In the genomic region with DNA sequence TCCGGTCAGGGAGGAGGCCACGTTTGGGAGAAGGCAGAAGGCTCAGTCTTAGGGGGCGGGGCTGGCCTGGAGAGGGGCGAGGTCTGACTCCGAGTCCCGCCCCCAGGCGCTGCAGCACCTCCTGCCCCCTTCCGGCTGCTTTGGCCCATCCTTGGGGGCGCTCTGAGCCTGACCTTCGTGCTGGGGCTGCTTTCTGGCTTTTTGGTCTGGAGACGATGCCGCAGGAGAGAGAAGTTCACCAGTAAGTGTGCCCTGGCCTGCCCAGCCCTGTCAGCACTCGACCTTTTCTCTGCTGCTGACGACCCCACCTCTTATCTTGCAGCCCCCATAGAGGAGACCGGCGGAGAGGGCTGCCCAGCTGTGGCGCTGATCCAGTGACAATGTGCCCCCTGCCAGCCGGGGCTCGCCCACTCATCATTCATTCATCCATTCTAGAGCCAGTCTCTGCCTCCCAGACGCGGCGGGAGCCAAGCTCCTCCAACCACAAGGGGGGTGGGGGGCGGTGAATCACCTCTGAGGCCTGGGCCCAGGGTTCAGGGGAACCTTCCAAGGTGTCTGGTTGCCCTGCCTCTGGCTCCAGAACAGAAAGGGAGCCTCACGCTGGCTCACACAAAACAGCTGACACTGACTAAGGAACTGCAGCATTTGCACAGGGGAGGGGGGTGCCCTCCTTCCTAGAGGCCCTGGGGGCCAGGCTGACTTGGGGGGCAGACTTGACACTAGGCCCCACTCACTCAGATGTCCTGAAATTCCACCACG, we compare ENCODE assay signal across 1 cellular context.
A peak's percentile ranks its signal among the peaks of the same experiment; 100 is the strongest.
TF ChIP-seq lines count a peak whose summit lies in the region.

No MANE protein-coding gene starts in this region.

TF ChIP-seq in SK-N-SH, 30 proteins besides CTCF, POLR2A, EP300 and RAD21 (continued from another document):
- 0 out of 2 replicates have a peak, but pooled peaks have one; percentile 10 for TF ChIP-seq POLR2AphosphoS5 (IDR thresholded peaks at IDR 0.05; ENCODE audit: low read depth, low read length)
- no peak for TF ChIP-seq ELF1 (IDR thresholded peaks at IDR 0.05)
- TF ChIP-seq RCOR1 (IDR thresholded peaks at IDR 0.05; ENCODE audit: low read length), result no peak
- TF ChIP-seq TCF12 (IDR thresholded peaks at IDR 0.05), result peak; percentile 82
- TF ChIP-seq FOSL2 (IDR thresholded peaks at IDR 0.05; ENCODE audit: borderline replicate concordance, low read depth), result peak; percentile 95
- no peak for TF ChIP-seq EZH2phosphoT487 (IDR thresholded peaks at IDR 0.05; ENCODE audit: borderline replicate concordance, low read depth)
- TF ChIP-seq, protein P1, sequence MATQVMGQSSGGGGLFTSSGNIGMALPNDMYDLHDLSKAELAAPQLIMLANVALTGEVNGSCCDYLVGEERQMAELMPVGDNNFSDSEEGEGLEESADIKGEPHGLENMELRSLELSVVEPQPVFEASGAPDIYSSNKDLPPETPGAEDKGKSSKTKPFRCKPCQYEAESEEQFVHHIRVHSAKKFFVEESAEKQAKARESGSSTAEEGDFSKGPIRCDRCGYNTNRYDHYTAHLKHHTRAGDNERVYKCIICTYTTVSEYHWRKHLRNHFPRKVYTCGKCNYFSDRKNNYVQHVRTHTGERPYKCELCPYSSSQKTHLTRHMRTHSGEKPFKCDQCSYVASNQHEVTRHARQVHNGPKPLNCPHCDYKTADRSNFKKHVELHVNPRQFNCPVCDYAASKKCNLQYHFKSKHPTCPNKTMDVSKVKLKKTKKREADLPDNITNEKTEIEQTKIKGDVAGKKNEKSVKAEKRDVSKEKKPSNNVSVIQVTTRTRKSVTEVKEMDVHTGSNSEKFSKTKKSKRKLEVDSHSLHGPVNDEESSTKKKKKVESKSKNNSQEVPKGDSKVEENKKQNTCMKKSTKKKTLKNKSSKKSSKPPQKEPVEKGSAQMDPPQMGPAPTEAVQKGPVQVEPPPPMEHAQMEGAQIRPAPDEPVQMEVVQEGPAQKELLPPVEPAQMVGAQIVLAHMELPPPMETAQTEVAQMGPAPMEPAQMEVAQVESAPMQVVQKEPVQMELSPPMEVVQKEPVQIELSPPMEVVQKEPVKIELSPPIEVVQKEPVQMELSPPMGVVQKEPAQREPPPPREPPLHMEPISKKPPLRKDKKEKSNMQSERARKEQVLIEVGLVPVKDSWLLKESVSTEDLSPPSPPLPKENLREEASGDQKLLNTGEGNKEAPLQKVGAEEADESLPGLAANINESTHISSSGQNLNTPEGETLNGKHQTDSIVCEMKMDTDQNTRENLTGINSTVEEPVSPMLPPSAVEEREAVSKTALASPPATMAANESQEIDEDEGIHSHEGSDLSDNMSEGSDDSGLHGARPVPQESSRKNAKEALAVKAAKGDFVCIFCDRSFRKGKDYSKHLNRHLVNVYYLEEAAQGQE (IDR thresholded peaks at IDR 0.05; ENCODE audit: low read depth, low read length), result no peak
- peak; percentile 79 for TF ChIP-seq JUND (IDR thresholded peaks at IDR 0.05)
- peak; percentile 45; the same call in 1 of the 2 replicates for TF ChIP-seq MEF2A (IDR thresholded peaks at IDR 0.05; ENCODE audit: borderline replicate concordance, low read depth)
- TF ChIP-seq, protein P2, sequence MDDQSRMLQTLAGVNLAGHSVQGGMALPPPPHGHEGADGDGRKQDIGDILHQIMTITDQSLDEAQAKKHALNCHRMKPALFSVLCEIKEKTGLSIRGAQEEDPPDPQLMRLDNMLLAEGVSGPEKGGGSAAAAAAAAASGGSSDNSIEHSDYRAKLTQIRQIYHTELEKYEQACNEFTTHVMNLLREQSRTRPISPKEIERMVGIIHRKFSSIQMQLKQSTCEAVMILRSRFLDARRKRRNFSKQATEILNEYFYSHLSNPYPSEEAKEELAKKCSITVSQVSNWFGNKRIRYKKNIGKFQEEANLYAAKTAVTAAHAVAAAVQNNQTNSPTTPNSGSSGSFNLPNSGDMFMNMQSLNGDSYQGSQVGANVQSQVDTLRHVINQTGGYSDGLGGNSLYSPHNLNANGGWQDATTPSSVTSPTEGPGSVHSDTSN (IDR thresholded peaks at IDR 0.05), result no peak; the same call in none of the 2 replicates
- no peak for TF ChIP-seq GATA2 (CRISPR knock-in tag; IDR thresholded peaks at IDR 0.05)
- no peak for TF ChIP-seq FOXM1 (IDR thresholded peaks at IDR 0.05; ENCODE audit: low read depth)
- TF ChIP-seq, protein P3, sequence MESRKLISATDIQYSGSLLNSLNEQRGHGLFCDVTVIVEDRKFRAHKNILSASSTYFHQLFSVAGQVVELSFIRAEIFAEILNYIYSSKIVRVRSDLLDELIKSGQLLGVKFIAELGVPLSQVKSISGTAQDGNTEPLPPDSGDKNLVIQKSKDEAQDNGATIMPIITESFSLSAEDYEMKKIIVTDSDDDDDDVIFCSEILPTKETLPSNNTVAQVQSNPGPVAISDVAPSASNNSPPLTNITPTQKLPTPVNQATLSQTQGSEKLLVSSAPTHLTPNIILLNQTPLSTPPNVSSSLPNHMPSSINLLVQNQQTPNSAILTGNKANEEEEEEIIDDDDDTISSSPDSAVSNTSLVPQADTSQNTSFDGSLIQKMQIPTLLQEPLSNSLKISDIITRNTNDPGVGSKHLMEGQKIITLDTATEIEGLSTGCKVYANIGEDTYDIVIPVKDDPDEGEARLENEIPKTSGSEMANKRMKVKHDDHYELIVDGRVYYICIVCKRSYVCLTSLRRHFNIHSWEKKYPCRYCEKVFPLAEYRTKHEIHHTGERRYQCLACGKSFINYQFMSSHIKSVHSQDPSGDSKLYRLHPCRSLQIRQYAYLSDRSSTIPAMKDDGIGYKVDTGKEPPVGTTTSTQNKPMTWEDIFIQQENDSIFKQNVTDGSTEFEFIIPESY (IDR thresholded peaks at IDR 0.05; ENCODE audit: borderline replicate concordance, low read depth), result peak; percentile 68; the same call in 1 of the 2 replicates
- peak; percentile 89 for TF ChIP-seq RXRA (IDR thresholded peaks at IDR 0.05; ENCODE audit: borderline replicate concordance, low read depth)
- TF ChIP-seq CHD2 (IDR thresholded peaks at IDR 0.05; ENCODE audit: low read length, partially characterized antibody), result no peak
- peak; percentile 67; the same call in 1 of the 2 replicates for TF ChIP-seq TAF1 (IDR thresholded peaks at IDR 0.05; ENCODE audit: borderline replicate concordance, low read depth, low read length)
- TF ChIP-seq TEAD4 (IDR thresholded peaks at IDR 0.05; ENCODE audit: borderline replicate concordance, insufficient read depth), result peak; percentile 64; the same call in 1 of the 2 replicates
- TF ChIP-seq, protein P4, sequence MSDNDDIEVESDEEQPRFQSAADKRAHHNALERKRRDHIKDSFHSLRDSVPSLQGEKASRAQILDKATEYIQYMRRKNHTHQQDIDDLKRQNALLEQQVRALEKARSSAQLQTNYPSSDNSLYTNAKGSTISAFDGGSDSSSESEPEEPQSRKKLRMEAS (IDR thresholded peaks at IDR 0.05; ENCODE audit: low read depth), result 0 out of 2 replicates have a peak, but pooled peaks have one; percentile 61
- TF ChIP-seq GABPA (IDR thresholded peaks at IDR 0.05; ENCODE audit: low read depth), result no peak
- TF ChIP-seq, protein P5, sequence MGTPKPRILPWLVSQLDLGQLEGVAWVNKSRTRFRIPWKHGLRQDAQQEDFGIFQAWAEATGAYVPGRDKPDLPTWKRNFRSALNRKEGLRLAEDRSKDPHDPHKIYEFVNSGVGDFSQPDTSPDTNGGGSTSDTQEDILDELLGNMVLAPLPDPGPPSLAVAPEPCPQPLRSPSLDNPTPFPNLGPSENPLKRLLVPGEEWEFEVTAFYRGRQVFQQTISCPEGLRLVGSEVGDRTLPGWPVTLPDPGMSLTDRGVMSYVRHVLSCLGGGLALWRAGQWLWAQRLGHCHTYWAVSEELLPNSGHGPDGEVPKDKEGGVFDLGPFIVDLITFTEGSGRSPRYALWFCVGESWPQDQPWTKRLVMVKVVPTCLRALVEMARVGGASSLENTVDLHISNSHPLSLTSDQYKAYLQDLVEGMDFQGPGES (IDR thresholded peaks at IDR 0.05; ENCODE audit: low read depth, low read length), result no peak
